Comparison of ENCODE assay signal across 25 cellular contexts in the genomic region with DNA sequence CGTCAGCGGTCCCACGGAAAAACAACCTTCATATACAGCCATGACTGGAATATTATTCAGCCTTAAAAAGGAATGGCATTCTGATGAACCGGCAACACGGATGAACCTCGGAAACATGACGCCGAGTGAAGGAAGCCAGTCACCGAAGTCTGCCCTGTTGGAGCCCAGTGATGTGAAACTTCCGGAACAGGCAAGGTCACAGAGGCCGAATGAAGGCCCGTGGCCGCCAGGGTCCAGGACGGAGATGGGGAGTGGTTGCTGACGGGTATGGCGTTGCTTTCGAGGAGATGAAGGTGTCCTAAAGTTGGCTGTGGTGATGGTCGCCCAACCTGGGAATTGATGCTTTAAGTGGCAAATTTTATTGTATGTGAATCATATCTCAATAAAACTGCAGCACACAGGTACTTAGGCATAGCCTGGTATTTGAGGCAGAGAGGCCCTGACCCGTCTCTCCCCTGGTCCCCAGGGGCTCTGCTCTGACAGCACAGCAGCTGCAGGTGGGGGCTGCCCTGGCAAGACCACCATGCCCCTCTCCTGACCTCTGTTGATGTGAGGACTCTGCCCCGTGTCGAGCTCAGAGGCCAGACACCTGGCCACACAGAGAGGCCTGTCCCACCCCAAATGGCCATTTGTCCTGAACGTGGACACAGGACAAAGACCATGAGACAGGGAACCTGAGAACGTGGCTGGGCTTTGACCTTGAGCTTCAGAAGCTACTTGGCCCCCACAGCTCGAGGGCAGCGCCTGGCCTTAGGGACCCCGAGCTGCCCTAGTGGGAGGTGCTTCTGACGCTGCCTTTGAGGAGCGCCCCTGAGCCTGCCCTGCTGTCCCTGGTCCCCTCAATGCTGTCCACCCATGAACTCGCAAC.
"Had no signal": no experiment of that assay in that cellular context is flagged by ENCODE, and none has a peak within 500 bp of the region (broad histone marks: within the 10 kb centered on the region; RNA-seq: fewer than 3 reads in every experiment).

No MANE protein-coding gene starts in this region.

- H3K36me3 ChIP-seq: brain microvascular endothelial cell, cardiac muscle cell had no signal

- H3K4me3 ChIP-seq: cardiac muscle cell had no signal

- H3K27me3 ChIP-seq: brain microvascular endothelial cell, cardiac muscle cell had no signal

- DNase-seq: activated B cell treated with CpG ODN at 0.5 μM for 24 hours; activated CD4-positive, alpha-beta T cell treated with anti-CD3 and anti-CD28 coated beads for 1 hour; activated CD4-positive, alpha-beta T cell treated with anti-CD3 and anti-CD28 coated beads, Interleukin-2, amount 10 ng/mL, durations not matched to agents 24 days and 14 days; activated CD4-positive, alpha-beta T cell treated with anti-CD3 and anti-CD28 coated beads, Interleukin-2, amount 50 U/mL, for 48 hours; activated CD8-positive, alpha-beta memory T cell treated with anti-CD3 and anti-CD28 coated beads, Interleukin-2, amount 10 ng/mL, durations not matched to agents 7 days and 5 days; activated naive CD4-positive, alpha-beta T cell treated with Interleukin-2 at 50 U/mL for 16 hours; activated T-cell treated with anti-CD3 and anti-CD28 coated beads, Interleukin-2, amount 50 U/mL, for 4 hours; amygdala; brain microvascular endothelial cell; NCI-H1092; NCI-H1417; NCI-H1930; NCI-H2171 treated with DMSO at 0.1 percent for 48 hours; NCI-H226; NCI-H510A; NCI-H526 treated with DMSO at 0.1 percent for 48 hours; NCI-H82; OCI-M1; RPMI8226; SHP77 treated with DMSO at 0.1 percent for 48 hours; T-helper 9 cell had no signal

- ATAC-seq: activated CD8-positive, alpha-beta memory T cell treated with anti-CD3 and anti-CD28 coated beads, Interleukin-2, amount 10 ng/mL, durations not matched to agents 7 days and 5 days; activated naive CD4-positive, alpha-beta T cell treated with anti-CD3 and anti-CD28 coated beads, Interleukin-2, amount 50 U/mL, for 72 hours; activated T-cell treated with anti-CD3 and anti-CD28 coated beads, Interleukin-2, amount 50 U/mL, for 4 hours; Panc1 had no signal

- H3K27ac ChIP-seq: brain microvascular endothelial cell, cardiac muscle cell, KMS-11 had no signal
